ENCODE assay signal across 2 cellular contexts in the genomic region with DNA sequence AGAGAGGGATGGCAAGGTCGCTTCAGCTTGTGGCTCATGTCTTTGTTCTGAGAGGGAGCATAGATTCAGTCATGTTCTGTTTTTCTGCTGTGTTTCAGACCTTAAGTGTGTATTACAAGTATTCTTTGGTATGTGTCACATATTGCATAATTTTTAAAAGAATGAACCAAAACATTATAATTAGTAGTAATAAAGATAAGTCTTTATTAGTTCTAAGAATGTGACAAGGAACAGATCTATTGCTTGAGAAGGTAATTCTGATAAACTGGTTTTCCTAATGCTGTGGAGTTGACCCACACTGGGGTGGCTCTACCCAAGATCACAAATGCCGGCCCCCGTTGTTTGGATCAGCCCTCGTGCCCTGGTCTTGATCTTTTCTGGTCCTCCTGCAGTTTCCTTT.
TF ChIP-seq lines count a peak whose summit lies in the region.

No MANE protein-coding gene starts in this region.

TF ChIP-seq in HEK293, 187 proteins besides CTCF, POLR2A, EP300 and RAD21 (continued from another document):
- TF ChIP-seq ZNF169 (tag by site-specific recombination; IDR thresholded peaks at IDR 0.05), result no peak
TF ChIP-seq in HEK293: peak in this region for 1.

TF ChIP-seq in K562, 482 proteins besides CTCF, POLR2A, EP300 and RAD21 (continued from another document):
- peak; percentile 63 for TF ChIP-seq PRDM10 (IDR thresholded peaks at IDR 0.05; ENCODE audit: partially characterized antibody)
- TF ChIP-seq ETS2 (tag; IDR thresholded peaks at IDR 0.05; ENCODE audit: borderline replicate concordance, poor library complexity, severe bottlenecking), result no peak
- TF ChIP-seq SOX6 (IDR thresholded peaks at IDR 0.05), result no peak
- TF ChIP-seq BRCA1 (IDR thresholded peaks at IDR 0.05), result no peak
- no peak for TF ChIP-seq BRCA1 (CRISPR knock-in tag; IDR thresholded peaks at IDR 0.05)
